In the genomic region with DNA sequence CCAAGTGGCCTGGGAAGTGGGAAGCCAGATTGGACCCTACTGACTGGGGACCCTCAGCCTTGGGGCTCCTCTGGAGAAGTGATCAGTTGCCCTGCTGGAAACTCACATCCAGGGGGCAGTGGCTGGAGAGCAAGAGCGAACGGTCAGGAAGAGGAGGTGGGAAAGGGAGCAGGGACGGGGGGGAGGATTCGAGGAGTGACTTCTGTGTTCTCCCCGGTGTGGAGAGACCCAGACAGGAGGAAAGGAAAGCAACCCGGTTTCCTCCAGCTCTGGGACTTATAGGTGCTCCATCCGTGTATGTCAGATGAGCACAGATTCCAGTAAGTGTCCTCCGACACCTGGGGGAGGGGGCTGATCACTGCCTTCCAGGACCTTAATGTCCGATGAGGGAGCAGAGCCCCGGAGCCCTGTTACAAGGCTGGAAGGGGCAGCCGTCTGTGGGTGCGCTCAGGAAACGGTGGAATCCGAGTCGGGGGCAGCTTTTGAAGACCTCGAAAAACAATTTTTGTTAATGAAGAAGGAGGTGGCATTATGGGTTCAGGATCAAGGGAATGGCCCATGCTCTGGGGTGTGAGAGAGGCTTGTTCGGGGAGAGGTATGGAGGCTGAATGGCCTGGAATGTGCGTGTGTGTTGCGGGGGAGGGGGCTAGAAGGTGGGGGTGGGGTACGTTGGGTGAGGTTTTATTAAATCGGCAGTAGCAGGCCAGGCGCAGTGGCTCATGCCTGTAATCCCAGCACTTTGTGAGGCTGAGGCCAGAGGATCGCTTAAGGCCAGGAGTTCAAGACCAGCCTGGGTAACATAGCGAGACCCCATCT, we compare ENCODE assay signal across 9 cellular contexts. TPM values are rescaled to one million over a fixed set of nuclear protein-coding genes. Genes with fewer than 3 reads are reported as not detected.
DNase-seq lines count a peak whose midpoint lies in the region; TF ChIP-seq lines count a peak whose summit lies in the region.
"Had no signal": no experiment of that assay in that cellular context is flagged by ENCODE, and none has a peak within 500 bp of the region (broad histone marks: within the 10 kb centered on the region; RNA-seq: fewer than 3 reads in every experiment).

No MANE protein-coding gene starts in this region.

- H3K36me3 ChIP-seq in mammary epithelial cell (ENCODE audit: insufficient read depth, low read length) (no peaks in the 10 kb centered on the region), uterus (no peaks in the 10 kb centered on the region)
- H3K36me3 ChIP-seq: colonic mucosa had no signal

- no peak for DNase-seq in activated naive CD4-positive, alpha-beta T cell treated with anti-CD3 and anti-CD28 coated beads, Interleukin-2, amount 10 ng/mL, durations not matched to agents 7 days and 5 days
- DNase-seq in activated naive CD4-positive, alpha-beta T cell treated with Interleukin-2 at 50 U/mL for 16 hours = no peak
- DNase-seq in mammary epithelial cell (no peak), lower leg skin (ENCODE audit: low spot score in 2 of 2) (no peak), uterus (peak in 1 of 2 donors; percentile 47), NCI-H510A treated with DMSO at 0.1 percent for 48 hours (lab: John Stamatoyannopoulos, UW) (no peak), UCSD-AML1 (lab: John Stamatoyannopoulos, UW; ENCODE audit: unreplicated experiment) (no peak)
- no peak for DNase-seq in activated CD4-positive, alpha-beta memory T cell treated with anti-CD3 and anti-CD28 coated beads for 36 hours
- DNase-seq: colonic mucosa had no signal

- H3K9ac ChIP-seq in mammary epithelial cell (ENCODE audit: insufficient read depth, low read length) = no peak overlapping the region

- no peaks in the 10 kb centered on the region for H3K36me3 Mint-ChIP-seq in activated naive CD4-positive, alpha-beta T cell treated with anti-CD3 and anti-CD28 coated beads, Interleukin-2, amount 10 ng/mL, durations not matched to agents 7 days and 5 days
- H3K36me3 Mint-ChIP-seq in activated CD4-positive, alpha-beta memory T cell treated with anti-CD3 and anti-CD28 coated beads for 36 hours = no peaks in the 10 kb centered on the region

- H3K9me3 Mint-ChIP-seq in activated naive CD4-positive, alpha-beta T cell treated with anti-CD3 and anti-CD28 coated beads, Interleukin-2, amount 10 ng/mL, durations not matched to agents 7 days and 5 days = no peaks in the 10 kb centered on the region
- no peaks in the 10 kb centered on the region for H3K9me3 Mint-ChIP-seq in activated CD4-positive, alpha-beta memory T cell treated with anti-CD3 and anti-CD28 coated beads for 36 hours

- H3K79me2 ChIP-seq in mammary epithelial cell (ENCODE audit: insufficient read depth, low read length) = no peaks in the 10 kb centered on the region

- in situ Hi-C loops in mammary epithelial cell (cut with MboI; ENCODE audit: low sequenced_read_pairs in 2 of 2) = no loop called here

- dilution Hi-C loops in mammary epithelial cell (cut with HindIII; ENCODE audit: low sequenced_read_pairs) = no loop called here

- H3K4me1 ChIP-seq in mammary epithelial cell (ENCODE audit: insufficient read depth, low read length) (peaks cover 9% of the 10 kb centered on the region), uterus (no peaks in the 10 kb centered on the region)

- H3K4me1 Mint-ChIP-seq in activated naive CD4-positive, alpha-beta T cell treated with anti-CD3 and anti-CD28 coated beads, Interleukin-2, amount 10 ng/mL, durations not matched to agents 7 days and 5 days = peaks cover 8% of the 10 kb centered on the region
- H3K4me1 Mint-ChIP-seq in activated CD4-positive, alpha-beta memory T cell treated with anti-CD3 and anti-CD28 coated beads for 36 hours (ENCODE audit: low read depth) = peaks cover 6% of the 10 kb centered on the region

- peak in 1 of 2 donors; percentile 11 for TF ChIP-seq CTCF in mammary epithelial cell (conservative IDR thresholded peaks at IDR 0.05 in 1 of 2, IDR thresholded peaks at IDR 0.05 in 1 of 2; ENCODE audit: extremely low read depth in 1 of 2, insufficient read depth in 1 of 2, low read depth in 1 of 2, low read length in 2 of 2)
- no peak for TF ChIP-seq CTCF in lower leg skin (IDR thresholded peaks at IDR 0.05)
- peak in 3 of 4 experiments; percentile 14 to 48 (median 33) for TF ChIP-seq CTCF in uterus (IDR thresholded peaks at IDR 0.05)

- peak overlapping the region; percentile 40 for H2AFZ ChIP-seq in mammary epithelial cell (ENCODE audit: low read depth, low read length)

- H3K27ac ChIP-seq in mammary epithelial cell (ENCODE audit: insufficient read depth, low read depth, low read length) (no peak overlapping the region), uterus (peak overlapping the region; percentile 62 to 88)
- H3K27ac ChIP-seq: colonic mucosa had no signal

- POLR2A ChIA-PET in activated CD4-positive, alpha-beta memory T cell treated with anti-CD3 and anti-CD28 coated beads for 36 hours (lab: Charles Lee) = no interaction called here

- TF ChIP-seq POLR2A in lower leg skin (IDR thresholded peaks at IDR 0.05) (no peak), uterus (IDR thresholded peaks at IDR 0.05) (no peak)

- CTCF ChIA-PET in activated naive CD4-positive, alpha-beta T cell treated with anti-CD3 and anti-CD28 coated beads, Interleukin-2, amount 10 ng/mL, durations not matched to agents 7 days and 5 days (lab: Charles Lee) = no interaction called here
- CTCF ChIA-PET in mammary epithelial cell (lab: Charles Lee; ENCODE audit: low non-redundant PET) = no interaction called here
- CTCF ChIA-PET in activated CD4-positive, alpha-beta memory T cell treated with anti-CD3 and anti-CD28 coated beads for 36 hours (lab: Charles Lee) = interaction anchor here (1.0 kb wide), 1 partner anchor 9 kb away, joined by 3 read pairs; no protein-coding TSS in a partner anchor

- H3K4me3 ChIP-seq in mammary epithelial cell (replicated peaks in 1 of 3; ENCODE audit: insufficient read depth in 1 of 3, low read depth in 2 of 3, low read length in 3 of 3) (peak overlapping the region in 2 of 3 experiments; percentile 10 to 51), lower leg skin (ENCODE audit: low read depth, poor library complexity, severe bottlenecking) (peak overlapping the region; percentile 30), uterus (peak overlapping the region; percentile 46 to 64)

- H3K4me2 ChIP-seq in mammary epithelial cell (ENCODE audit: insufficient read depth, low read depth, low read length) = no peak overlapping the region

- peaks cover 85% of the 10 kb centered on the region for H3K27me3 Mint-ChIP-seq in activated naive CD4-positive, alpha-beta T cell treated with anti-CD3 and anti-CD28 coated beads, Interleukin-2, amount 10 ng/mL, durations not matched to agents 7 days and 5 days
- H3K27me3 Mint-ChIP-seq in activated CD4-positive, alpha-beta memory T cell treated with anti-CD3 and anti-CD28 coated beads for 36 hours = peaks cover 56% of the 10 kb centered on the region

- BruUV-seq in mammary epithelial cell (replicated peaks; lab: Mats Ljungman, UMichigan) = no TSS peak

- H3K4me3 Mint-ChIP-seq in activated naive CD4-positive, alpha-beta T cell treated with anti-CD3 and anti-CD28 coated beads, Interleukin-2, amount 10 ng/mL, durations not matched to agents 7 days and 5 days = peak overlapping the region; percentile 55
- no peak overlapping the region for H3K4me3 Mint-ChIP-seq in activated CD4-positive, alpha-beta memory T cell treated with anti-CD3 and anti-CD28 coated beads for 36 hours

- 3% methylated on average over 16 of the region's 24 CpGs for WGBS in mammary epithelial cell (ENCODE audit: low coverage, missing lambda C conversion rate)
- WGBS in lower leg skin, 2 donors = 18% methylated on average over 24 of the region's 24 CpGs

- no peaks in the 10 kb centered on the region for H4K20me1 ChIP-seq in mammary epithelial cell (ENCODE audit: insufficient read depth, low read length)

- peaks cover 20% of the 10 kb centered on the region for H3K27me3 ChIP-seq in mammary epithelial cell (ENCODE audit: insufficient read depth, low read length)
- H3K27me3 ChIP-seq in uterus = no peaks in the 10 kb centered on the region

- intact Hi-C loops in mammary epithelial cell (cut with micrococcal nuclease) (no loop called here), lower leg skin (cut with DNase I; ENCODE audit: low total_unique reads) (no loop called here), uterus (cut with DNase I; ENCODE audit: low total_unique reads) (no loop called here)
- intact Hi-C loops in activated CD4-positive, alpha-beta memory T cell treated with anti-CD3 and anti-CD28 coated beads for 36 hours (cut with micrococcal nuclease) = no loop called here

- H3K9me3 ChIP-seq in mammary epithelial cell (replicated peaks; ENCODE audit: insufficient read depth, low read length) (no peaks in the 10 kb centered on the region), uterus (no peaks in the 10 kb centered on the region)
- H3K9me3 ChIP-seq: colonic mucosa had no signal

- H3K27ac Mint-ChIP-seq in activated naive CD4-positive, alpha-beta T cell treated with anti-CD3 and anti-CD28 coated beads, Interleukin-2, amount 10 ng/mL, durations not matched to agents 7 days and 5 days = peak overlapping the region; percentile 37
- no peak overlapping the region for H3K27ac Mint-ChIP-seq in activated CD4-positive, alpha-beta memory T cell treated with anti-CD3 and anti-CD28 coated beads for 36 hours

RNA-seq across cellular contexts. Expression of a gene that starts 34.8 kb away (rescaled TPM):
- total RNA-seq in mammary epithelial cell (1 to 10 TPM; 3.8 to 5.0 TPM), lower leg skin (10 to 100 TPM; 29.7 to 97.2 (median 64.0) TPM), uterus (10 to 100 TPM; 16.0 to 89.4 (median 56.1) TPM)
- 0.44 TPM for polyA plus RNA-seq in mammary epithelial cell
- not detected for polyA minus RNA-seq in mammary epithelial cell
- total RNA-seq in activated CD4-positive, alpha-beta memory T cell treated with anti-CD3 and anti-CD28 coated beads for 36 hours = 1 to 10 TPM; 1.3 to 1.6 TPM

RNA-seq across cellular contexts. Expression of a gene that starts 50.2 kb away (rescaled TPM):
- 10 to 100 TPM; 12.5 to 14.4 TPM for total RNA-seq in mammary epithelial cell
- polyA plus RNA-seq in mammary epithelial cell = 10.0 TPM
- polyA minus RNA-seq in mammary epithelial cell = 7.2 TPM
- total RNA-seq in lower leg skin = 10 to 100 TPM; 32.8 to 74.2 (median 52.9) TPM
- 100 to 1,000 TPM in 1 of 4 donors, 10 to 100 TPM in 3; 22.4 to 157 (median 43.0) TPM for total RNA-seq in uterus
- total RNA-seq in activated CD4-positive, alpha-beta memory T cell treated with anti-CD3 and anti-CD28 coated beads for 36 hours = 10 to 100 TPM; 12.9 to 14.5 TPM

Comparison
In these comparisons a context has a peak if more than half of its experiments do, and no peak if none do; other contexts are left out.
1. CTCF ChIP-seq: peak in uterus (3 of 4); none in lower leg skin (0 of 3).
2. Peak in every context shown above with its lines, with median percentiles within 50 percentile points of each other: H3K4me3 ChIP-seq.